ENCODE assay signal across 27 cellular contexts in genomic region chr13:40334031-40334430, GRCh38.
"Had no signal": no experiment of that assay in that cellular context is flagged by ENCODE, and none has a peak within 500 bp of the region (broad histone marks: within the 10 kb centered on the region; RNA-seq: fewer than 3 reads in every experiment).

No MANE protein-coding gene starts in this region.

- H3K27me3 ChIP-seq: left lung, pancreas, spleen, tibial nerve, upper lobe of left lung, vagina had no signal

- H3K9me3 ChIP-seq: left lung, mucosa of descending colon, pancreas, prostate gland, spleen, tibial nerve, upper lobe of left lung, vagina had no signal

- H3K36me3 Mint-ChIP-seq: memory B cell; naive thymus-derived CD8-positive, alpha-beta T cell; stimulated activated effector memory CD8-positive, alpha-beta T cell treated with anti-CD3 and anti-CD28 coated beads, Interleukin-12 subunit alpha, Interleukin-12 subunit beta, amount 100 ng/mL, for 72 hours had no signal

- H3K36me3 ChIP-seq: left lung, pancreas, prostate gland, spleen, tibial nerve, upper lobe of left lung, vagina had no signal

- H3K27ac ChIP-seq: left lung, pancreas, prostate gland, spleen, tibial nerve, upper lobe of left lung, vagina had no signal

- H3K4me3 Mint-ChIP-seq: memory B cell; naive thymus-derived CD8-positive, alpha-beta T cell; nephron; neural crest cell; stimulated activated effector memory CD8-positive, alpha-beta T cell treated with anti-CD3 and anti-CD28 coated beads, Interleukin-12 subunit alpha, Interleukin-12 subunit beta, amount 100 ng/mL, for 72 hours; stimulated activated naive CD8-positive, alpha-beta T cell treated with anti-CD3 and anti-CD28 coated beads, Interleukin-15, Interleukin-2, amounts not matched to agents 100 ng/mL and 50 ng/mL, for 24 hours had no signal

- DNase-seq: hippocampal formation; kidney; left colon; left lung; midbrain; mucosa of descending colon; naive thymus-derived CD8-positive, alpha-beta T cell; nucleus accumbens; pancreas; posterior cingulate gyrus; retina; right cardiac atrium; spleen; stimulated activated CD4-positive, alpha-beta T cell treated with anti-CD3 and anti-CD28 coated beads, Interleukin-4, amount 100 ng/mL, for 24 hours; stimulated activated naive CD4-positive, alpha-beta T cell; substantia nigra; upper lobe of left lung had no signal

- H3K27me3 Mint-ChIP-seq: naive thymus-derived CD8-positive, alpha-beta T cell; stimulated activated naive CD8-positive, alpha-beta T cell treated with anti-CD3 and anti-CD28 coated beads, Interleukin-15, Interleukin-2, amounts not matched to agents 100 ng/mL and 50 ng/mL, for 24 hours had no signal

- H3K4me3 ChIP-seq: left lung, lung, mucosa of descending colon, pancreas, prostate gland, skin epidermis, spleen, tibial nerve, upper lobe of left lung, vagina had no signal

- H3K9me3 Mint-ChIP-seq: memory B cell; naive thymus-derived CD8-positive, alpha-beta T cell; nephron; stimulated activated effector memory CD8-positive, alpha-beta T cell treated with anti-CD3 and anti-CD28 coated beads, Interleukin-12 subunit alpha, Interleukin-12 subunit beta, amount 100 ng/mL, for 72 hours; stimulated activated naive CD8-positive, alpha-beta T cell treated with anti-CD3 and anti-CD28 coated beads, Interleukin-15, Interleukin-2, amounts not matched to agents 100 ng/mL and 50 ng/mL, for 24 hours had no signal

- H3K4me1 ChIP-seq: left lung, prostate gland, vagina had no signal

- H3K27ac Mint-ChIP-seq: memory B cell; nephron; stimulated activated effector memory CD8-positive, alpha-beta T cell treated with anti-CD3 and anti-CD28 coated beads, Interleukin-12 subunit alpha, Interleukin-12 subunit beta, amount 100 ng/mL, for 72 hours; stimulated activated naive CD8-positive, alpha-beta T cell treated with anti-CD3 and anti-CD28 coated beads, Interleukin-15, Interleukin-2, amounts not matched to agents 100 ng/mL and 50 ng/mL, for 24 hours had no signal
